8 cellular contexts compared by ENCODE assay signal in genomic region chr17:50423553-50424159, GRCh38. TPM values are rescaled to one million over a fixed set of nuclear protein-coding genes. Genes with fewer than 3 reads are reported as not detected.
A peak's percentile ranks its signal among the peaks of the same experiment; 100 is the strongest.
DNase-seq lines count a peak whose midpoint lies in the region; ATAC-seq, FAIRE-seq and TF ChIP-seq lines count a peak whose summit lies in the region.

No MANE protein-coding gene starts in this region.

- H3K4me3 Mint-ChIP-seq in activated T-helper 17 cell treated with anti-CD3 and anti-CD28 coated beads, Interleukin-2, amount 50 U/mL, for 72 hours, result no peak overlapping the region

- FAIRE-seq in A549 (lab: Jason Lieb, UNC), result no peak

- no peaks in the 10 kb centered on the region for H3K27me3 Mint-ChIP-seq in activated T-helper 17 cell treated with anti-CD3 and anti-CD28 coated beads, Interleukin-2, amount 50 U/mL, for 72 hours

- H3K36me3 ChIP-seq in ascending aorta, result no peaks in the 10 kb centered on the region

- peaks cover 6% of the 10 kb centered on the region for H3K9me3 Mint-ChIP-seq in activated T-helper 17 cell treated with anti-CD3 and anti-CD28 coated beads, Interleukin-2, amount 50 U/mL, for 72 hours

- 59% methylated on average over 6 of the region's 6 CpGs for WGBS in A549 (ENCODE audit: missing lambda C conversion rate)

- H3K4me2 ChIP-seq in A549, result no peak overlapping the region

- no peak for TF ChIP-seq CTCF in A549 (IDR thresholded peaks at IDR 0.05)
- no peak for TF ChIP-seq CTCF in ascending aorta (IDR thresholded peaks at IDR 0.05)

- intact Hi-C loops in ascending aorta (cut with DNase I), result no loop called here

- POLR2A ChIA-PET in A549 (lab: Yijun Ruan, JAX), result no interaction called here

- no peak for TF ChIP-seq EP300 in A549 (IDR thresholded peaks at IDR 0.05)

- DNase-seq in A549 (ENCODE audit: low read depth in 1 of 2, low spot score in 1 of 2) (peak in 1 of 2 experiments; percentile 50), H4 (ENCODE audit: low spot score) (peak; percentile 96), RKO (ENCODE audit: low spot score) (peak; percentile 10), iPS-NIHi11 (ENCODE audit: low spot score) (peak; percentile 32), ascending aorta (ENCODE audit: low spot score in 2 of 2) (no peak)
- DNase-seq in activated CD4-positive, alpha-beta T cell treated with anti-CD3 and anti-CD28 coated beads, Interleukin-2, amount 50 U/mL, for 4 hours, result no peak

- H3K4me1 ChIP-seq in A549 (peaks cover 27% of the 10 kb centered on the region), ascending aorta (peaks cover 4 to 20% of the 10 kb centered on the region in 2 donors)

- CTCF ChIA-PET in A549 (lab: Yijun Ruan, JAX), result interaction anchor here (0.8 to 1.0 kb wide), 2 partner anchors 39 to 651 kb away, joined by 3 read pairs; no protein-coding TSS in a partner anchor

- ATAC-seq in A549 (peak in 1 of 2 experiments; percentile 1; a peak in 1 of 6 replicates), GM18909 (IDR thresholded peaks at IDR 0.05; ENCODE audit: poor library complexity, unreplicated experiment) (no peak)
- ATAC-seq in activated T-helper 17 cell treated with anti-CD3 and anti-CD28 coated beads, Interleukin-2, amount 50 U/mL, for 72 hours (replicated peaks), result no peak

- no peak overlapping the region for H3K4me3 ChIP-seq in A549
- H3K4me3 ChIP-seq in ascending aorta, result no peak overlapping the region

- H3K27ac ChIP-seq in A549 (no peak overlapping the region), ascending aorta (no peak overlapping the region)

- no peak for TF ChIP-seq RAD21 in A549 (conservative IDR thresholded peaks at IDR 0.05 in 1 of 2, IDR thresholded peaks at IDR 0.05 in 1 of 2)

- no peak for TF ChIP-seq POLR2A in A549 (IDR thresholded peaks at IDR 0.05; ENCODE audit: low read length)

- H3K27ac Mint-ChIP-seq in activated T-helper 17 cell treated with anti-CD3 and anti-CD28 coated beads, Interleukin-2, amount 50 U/mL, for 72 hours, result no peak overlapping the region

- H3K9me3 ChIP-seq in A549, result no peaks in the 10 kb centered on the region
- no peaks in the 10 kb centered on the region for H3K9me3 ChIP-seq in ascending aorta

- peaks cover 22% of the 10 kb centered on the region for H3K4me1 Mint-ChIP-seq in activated T-helper 17 cell treated with anti-CD3 and anti-CD28 coated beads, Interleukin-2, amount 50 U/mL, for 72 hours

- H3K27me3 ChIP-seq in ascending aorta, result no peaks in the 10 kb centered on the region

- no peaks in the 10 kb centered on the region for H3K36me3 Mint-ChIP-seq in activated T-helper 17 cell treated with anti-CD3 and anti-CD28 coated beads, Interleukin-2, amount 50 U/mL, for 72 hours (ENCODE audit: low read depth)

TF ChIP-seq in A549, 52 proteins besides CTCF, POLR2A, EP300 and RAD21:
- TF ChIP-seq E2F6 (IDR thresholded peaks at IDR 0.05; ENCODE audit: borderline replicate concordance, low read depth) (no peak), CBX8 (IDR thresholded peaks at IDR 0.05) (no peak), BCL3 (IDR thresholded peaks at IDR 0.05) (no peak), CEBPB (IDR thresholded peaks at IDR 0.05) (no peak), HOXB5 (CRISPR knock-in tag; IDR thresholded peaks at IDR 0.05) (peak; percentile 54; the same call in 1 of the 2 replicates)

RNA-seq across cellular contexts. Expression of gene ACSF2, which starts 2.4 kb away (rescaled TPM):
- polyA plus RNA-seq in A549 (2011; rRNA removed), result 28.9 and 33.6 TPM in 2 replicates
- 14.0 and 17.2 TPM in 2 replicates for polyA plus RNA-seq in A549 (2012; cell fraction: cytosol; rRNA removed)
- 49.4 and 67.7 TPM in 2 replicates for polyA plus RNA-seq in A549 (2012; cell fraction: nucleus; rRNA removed)
- polyA plus RNA-seq in A549 (2017; fragmentation: RNase III; extraction: RNeasy Plus Mini Kit Qiagen cat#74134 plus additional on column Dnase treatment), result 16.3 to 24.4 TPM (median 21.5 TPM) in 3 replicates
- polyA minus RNA-seq in A549 (2011; rRNA and poly(A)+ RNA removed), result 45.1 and 48.8 TPM in 2 replicates
- total RNA-seq in H4 (2014; rRNA removed; shearing (Covaris generic)), result 26.5 and 47.2 TPM in 2 replicates
- total RNA-seq in ascending aorta, result 26.1 TPM
- 10 to 100 TPM; 12.4 to 13.6 TPM for total RNA-seq in activated T-helper 17 cell treated with anti-CD3 and anti-CD28 coated beads, Interleukin-2, amount 50 U/mL, for 72 hours

RNA-seq across cellular contexts. Expression of gene LRRC59, which starts 26.3 kb away (rescaled TPM):
- polyA plus RNA-seq in A549 (2011; rRNA removed), result 228 and 237 TPM in 2 replicates
- 137 and 149 TPM in 2 replicates for polyA plus RNA-seq in A549 (2012; cell fraction: cytosol; rRNA removed)
- polyA plus RNA-seq in A549 (2012; cell fraction: nucleus; rRNA removed), result 106 and 109 TPM in 2 replicates
- 200 to 226 TPM (median 209 TPM) in 3 replicates for polyA plus RNA-seq in A549 (2017; fragmentation: RNase III; extraction: RNeasy Plus Mini Kit Qiagen cat#74134 plus additional on column Dnase treatment)
- 204 and 235 TPM in 2 replicates for polyA minus RNA-seq in A549 (2011; rRNA and poly(A)+ RNA removed)
- 201 and 234 TPM in 2 replicates for total RNA-seq in H4 (2014; rRNA removed; shearing (Covaris generic))
- total RNA-seq in ascending aorta, result 91.9 TPM
- 100 to 1,000 TPM in 1 of 2 donors, 10 to 100 TPM in 1; 37.1 to 101 TPM for total RNA-seq in activated T-helper 17 cell treated with anti-CD3 and anti-CD28 coated beads, Interleukin-2, amount 50 U/mL, for 72 hours

RNA-seq across cellular contexts. Expression of gene CHAD, which starts 45.0 kb away (rescaled TPM):
- polyA plus RNA-seq in A549 (2011; rRNA removed) (not detected in 2 replicates), A549 (2017; fragmentation: RNase III; extraction: RNeasy Plus Mini Kit Qiagen cat#74134 plus additional on column Dnase treatment) (not detected in 3 replicates)
- 0.03 TPM in 1 of 2 replicates, not detected in the other for polyA plus RNA-seq in A549 (2012; cell fraction: cytosol; rRNA removed)
- 0.04 TPM in 1 of 2 replicates, not detected in the other for polyA plus RNA-seq in A549 (2012; cell fraction: nucleus; rRNA removed)
- not detected in 2 replicates for polyA minus RNA-seq in A549 (2011; rRNA and poly(A)+ RNA removed)
- total RNA-seq in H4 (2014; rRNA removed; shearing (Covaris generic)), result not detected in 2 replicates
- total RNA-seq in ascending aorta, result not detected
- not detected for total RNA-seq in activated T-helper 17 cell treated with anti-CD3 and anti-CD28 coated beads, Interleukin-2, amount 50 U/mL, for 72 hours

RNA-seq across cellular contexts. Expression of gene EME1, which starts 50.6 kb away (rescaled TPM):
- polyA plus RNA-seq in A549 (2011; rRNA removed) (26.3 and 29.9 TPM in 2 replicates), A549 (2017; fragmentation: RNase III; extraction: RNeasy Plus Mini Kit Qiagen cat#74134 plus additional on column Dnase treatment) (21.9 to 24.3 TPM (median 23.9 TPM) in 3 replicates)
- 19.5 and 20.9 TPM in 2 replicates for polyA plus RNA-seq in A549 (2012; cell fraction: cytosol; rRNA removed)
- polyA plus RNA-seq in A549 (2012; cell fraction: nucleus; rRNA removed), result 60.7 and 91.1 TPM in 2 replicates
- 15.2 and 16.9 TPM in 2 replicates for polyA minus RNA-seq in A549 (2011; rRNA and poly(A)+ RNA removed)
- total RNA-seq in H4 (2014; rRNA removed; shearing (Covaris generic)), result 9.4 and 11.9 TPM in 2 replicates
- not detected for total RNA-seq in ascending aorta
- total RNA-seq in activated T-helper 17 cell treated with anti-CD3 and anti-CD28 coated beads, Interleukin-2, amount 50 U/mL, for 72 hours, result 10 to 100 TPM; 20.8 to 48.7 TPM

RNA-seq across cellular contexts. Expression of gene MRPL27, which starts 50.7 kb away (rescaled TPM):
- polyA plus RNA-seq in A549 (2011; rRNA removed) (149 and 173 TPM in 2 replicates), A549 (2017; fragmentation: RNase III; extraction: RNeasy Plus Mini Kit Qiagen cat#74134 plus additional on column Dnase treatment) (155 to 170 TPM (median 156 TPM) in 3 replicates)
- polyA plus RNA-seq in A549 (2012; cell fraction: cytosol; rRNA removed), result 195 and 246 TPM in 2 replicates
- polyA plus RNA-seq in A549 (2012; cell fraction: nucleus; rRNA removed), result 123 and 149 TPM in 2 replicates
- polyA minus RNA-seq in A549 (2011; rRNA and poly(A)+ RNA removed), result 72.7 and 86.1 TPM in 2 replicates
- total RNA-seq in H4 (2014; rRNA removed; shearing (Covaris generic)), result 179 and 180 TPM in 2 replicates
- total RNA-seq in ascending aorta, result 28.9 TPM
- total RNA-seq in activated T-helper 17 cell treated with anti-CD3 and anti-CD28 coated beads, Interleukin-2, amount 50 U/mL, for 72 hours, result 100 to 1,000 TPM in 1 of 2 donors, 10 to 100 TPM in 1; 63.3 to 109 TPM

Comparison
In these comparisons a context has a peak if more than half of its experiments do, and no peak if none do; other contexts are left out.
1. DNase-seq: peak in H4 (single experiment), RKO (single experiment) and iPS-NIHi11 (single experiment); none in activated CD4-positive, alpha-beta T cell treated with anti-CD3 and anti-CD28 coated beads, Interleukin-2, amount 50 U/mL, for 4 hours (0 of 2) and ascending aorta (0 of 2).